ENCODE assay signal across 12 cellular contexts in the genomic region with DNA sequence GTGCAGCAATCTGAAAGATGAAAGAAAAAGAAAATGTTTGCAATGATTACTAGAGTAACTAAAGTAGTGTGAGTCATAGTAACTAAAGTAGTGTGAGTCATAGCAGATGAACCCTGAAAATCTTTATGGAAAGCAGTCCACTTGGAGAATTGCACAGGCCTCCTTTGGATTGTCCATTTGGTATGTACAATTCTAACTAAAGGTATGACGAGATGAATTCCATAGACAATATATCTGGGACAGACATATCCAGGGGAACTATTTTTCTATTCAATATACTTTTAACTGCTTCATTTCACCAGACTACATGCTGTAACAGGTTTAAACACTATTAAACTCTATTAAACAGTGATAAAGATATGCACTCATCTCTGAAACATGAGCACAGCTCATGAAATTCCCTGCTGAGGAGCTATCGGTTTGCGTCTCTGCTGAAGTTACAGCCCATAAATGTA.
DNase-seq lines count a peak whose midpoint lies in the region; ATAC-seq and TF ChIP-seq lines count a peak whose summit lies in the region.
"Had no signal": no experiment of that assay in that cellular context is flagged by ENCODE, and none has a peak within 500 bp of the region (broad histone marks: within the 10 kb centered on the region; RNA-seq: fewer than 3 reads in every experiment).

No MANE protein-coding gene starts in this region.

- TF ChIP-seq CTCF in AG09309 (IDR thresholded peaks at IDR 0.05; ENCODE audit: control insufficient read depth, insufficient read depth, low read depth, low read length, missing control alignments) (no peak), astrocyte of the spinal cord (IDR thresholded peaks at IDR 0.05; ENCODE audit: low read depth, low read length) (no peak), kidney epithelial cell (IDR thresholded peaks at IDR 0.05; ENCODE audit: insufficient read depth, low read length, poor library complexity, severe bottlenecking) (no peak)

- DNase-seq in AG09309 (ENCODE audit: low read depth) (peak; percentile 24), HT1080 (ENCODE audit: low read depth) (peak; percentile 68), astrocyte of the spinal cord (ENCODE audit: low read depth, low spot score) (peak; percentile 77), kidney epithelial cell (ENCODE audit: low read depth) (peak; percentile 57), NCI-H526 (lab: John Stamatoyannopoulos, UW) (no peak)
- DNase-seq: MV-4-11, NCI-H510A had no signal

- H3K4me3 ChIP-seq in AG09309 (ENCODE audit: control insufficient read depth, low read depth, low read length) (no peak overlapping the region), astrocyte of the spinal cord (ENCODE audit: low read depth, low read length) (no peak overlapping the region), kidney epithelial cell (ENCODE audit: low read depth, low read length) (no peak overlapping the region)
- H3K4me3 ChIP-seq: BLaER1 treated with 17β-estradiol and CSF1 and Interleukin-3, amounts not matched to agents 10 nM and 100 nM had no signal

- in situ Hi-C loops in astrocyte of the spinal cord (cut with HindIII; ENCODE audit: low sequenced_read_pairs): no loop called here

- no peaks in the 10 kb centered on the region for H3K27me3 ChIP-seq in kidney epithelial cell (ENCODE audit: control insufficient read depth, insufficient read depth, low read length)
- H3K27me3 ChIP-seq: BLaER1 treated with 17β-estradiol and CSF1 and Interleukin-3, amounts not matched to agents 10 nM and 100 nM had no signal

- H3K36me3 ChIP-seq in kidney epithelial cell (ENCODE audit: control insufficient read depth, insufficient read depth, low read length): no peaks in the 10 kb centered on the region
- H3K36me3 ChIP-seq: BLaER1 treated with 17β-estradiol and CSF1 and Interleukin-3, amounts not matched to agents 10 nM and 100 nM had no signal

- ATAC-seq in GM21529 (IDR thresholded peaks at IDR 0.05; ENCODE audit: unreplicated experiment) (no peak), HG02973 (IDR thresholded peaks at IDR 0.05; ENCODE audit: unreplicated experiment) (no peak), HG03520 (IDR thresholded peaks at IDR 0.05; ENCODE audit: unreplicated experiment) (no peak)
- ATAC-seq: Right ventricle myocardium inferior had no signal

Comparison
In these comparisons a context has a peak if more than half of its experiments do, and no peak if none do; other contexts are left out.
1. DNase-seq: peak in AG09309 (single experiment), HT1080 (single experiment), astrocyte of the spinal cord (single experiment) and kidney epithelial cell (single experiment); none in NCI-H526 (0 of 2).